1 cellular context compared by ENCODE assay signal in genomic region chr4:184165291-184165690, GRCh38.
TF ChIP-seq lines count a peak whose summit lies in the region.

No MANE protein-coding gene starts in this region.

TF ChIP-seq in GM23338, 12 proteins besides CTCF, POLR2A, EP300 and RAD21 (continued from another document):
- TF ChIP-seq, protein P1, sequence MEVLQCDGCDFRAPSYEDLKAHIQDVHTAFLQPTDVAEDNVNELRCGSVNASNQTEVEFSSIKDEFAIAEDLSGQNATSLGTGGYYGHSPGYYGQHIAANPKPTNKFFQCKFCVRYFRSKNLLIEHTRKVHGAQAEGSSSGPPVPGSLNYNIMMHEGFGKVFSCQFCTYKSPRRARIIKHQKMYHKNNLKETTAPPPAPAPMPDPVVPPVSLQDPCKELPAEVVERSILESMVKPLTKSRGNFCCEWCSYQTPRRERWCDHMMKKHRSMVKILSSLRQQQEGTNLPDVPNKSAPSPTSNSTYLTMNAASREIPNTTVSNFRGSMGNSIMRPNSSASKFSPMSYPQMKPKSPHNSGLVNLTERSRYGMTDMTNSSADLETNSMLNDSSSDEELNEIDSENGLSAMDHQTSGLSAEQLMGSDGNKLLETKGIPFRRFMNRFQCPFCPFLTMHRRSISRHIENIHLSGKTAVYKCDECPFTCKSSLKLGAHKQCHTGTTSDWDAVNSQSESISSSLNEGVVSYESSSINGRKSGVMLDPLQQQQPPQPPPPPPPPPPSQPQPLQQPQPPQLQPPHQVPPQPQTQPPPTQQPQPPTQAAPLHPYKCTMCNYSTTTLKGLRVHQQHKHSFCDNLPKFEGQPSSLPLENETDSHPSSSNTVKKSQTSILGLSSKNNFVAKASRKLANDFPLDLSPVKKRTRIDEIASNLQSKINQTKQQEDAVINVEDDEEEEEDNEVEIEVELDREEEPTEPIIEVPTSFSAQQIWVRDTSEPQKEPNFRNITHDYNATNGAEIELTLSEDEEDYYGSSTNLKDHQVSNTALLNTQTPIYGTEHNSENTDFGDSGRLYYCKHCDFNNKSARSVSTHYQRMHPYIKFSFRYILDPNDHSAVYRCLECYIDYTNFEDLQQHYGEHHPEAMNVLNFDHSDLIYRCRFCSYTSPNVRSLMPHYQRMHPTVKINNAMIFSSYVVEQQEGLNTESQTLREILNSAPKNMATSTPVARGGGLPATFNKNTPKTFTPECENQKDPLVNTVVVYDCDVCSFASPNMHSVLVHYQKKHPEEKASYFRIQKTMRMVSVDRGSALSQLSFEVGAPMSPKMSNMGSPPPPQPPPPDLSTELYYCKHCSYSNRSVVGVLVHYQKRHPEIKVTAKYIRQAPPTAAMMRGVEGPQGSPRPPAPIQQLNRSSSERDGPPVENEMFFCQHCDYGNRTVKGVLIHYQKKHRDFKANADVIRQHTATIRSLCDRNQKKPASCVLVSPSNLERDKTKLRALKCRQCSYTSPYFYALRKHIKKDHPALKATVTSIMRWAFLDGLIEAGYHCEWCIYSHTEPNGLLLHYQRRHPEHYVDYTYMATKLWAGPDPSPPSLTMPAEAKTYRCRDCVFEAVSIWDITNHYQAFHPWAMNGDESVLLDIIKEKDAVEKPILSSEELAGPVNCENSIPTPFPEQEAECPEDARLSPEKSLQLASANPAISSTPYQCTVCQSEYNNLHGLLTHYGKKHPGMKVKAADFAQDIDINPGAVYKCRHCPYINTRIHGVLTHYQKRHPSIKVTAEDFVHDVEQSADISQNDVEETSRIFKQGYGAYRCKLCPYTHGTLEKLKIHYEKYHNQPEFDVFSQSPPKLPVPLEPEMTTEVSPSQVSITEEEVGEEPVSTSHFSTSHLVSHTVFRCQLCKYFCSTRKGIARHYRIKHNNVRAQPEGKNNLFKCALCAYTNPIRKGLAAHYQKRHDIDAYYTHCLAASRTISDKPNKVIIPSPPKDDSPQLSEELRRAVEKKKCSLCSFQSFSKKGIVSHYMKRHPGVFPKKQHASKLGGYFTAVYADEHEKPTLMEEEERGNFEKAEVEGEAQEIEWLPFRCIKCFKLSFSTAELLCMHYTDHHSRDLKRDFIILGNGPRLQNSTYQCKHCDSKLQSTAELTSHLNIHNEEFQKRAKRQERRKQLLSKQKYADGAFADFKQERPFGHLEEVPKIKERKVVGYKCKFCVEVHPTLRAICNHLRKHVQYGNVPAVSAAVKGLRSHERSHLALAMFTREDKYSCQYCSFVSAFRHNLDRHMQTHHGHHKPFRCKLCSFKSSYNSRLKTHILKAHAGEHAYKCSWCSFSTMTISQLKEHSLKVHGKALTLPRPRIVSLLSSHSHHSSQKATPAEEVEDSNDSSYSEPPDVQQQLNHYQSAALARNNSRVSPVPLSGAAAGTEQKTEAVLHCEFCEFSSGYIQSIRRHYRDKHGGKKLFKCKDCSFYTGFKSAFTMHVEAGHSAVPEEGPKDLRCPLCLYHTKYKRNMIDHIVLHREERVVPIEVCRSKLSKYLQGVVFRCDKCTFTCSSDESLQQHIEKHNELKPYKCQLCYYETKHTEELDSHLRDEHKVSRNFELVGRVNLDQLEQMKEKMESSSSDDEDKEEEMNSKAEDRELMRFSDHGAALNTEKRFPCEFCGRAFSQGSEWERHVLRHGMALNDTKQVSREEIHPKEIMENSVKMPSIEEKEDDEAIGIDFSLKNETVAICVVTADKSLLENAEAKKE (CRISPR knock-in tag; IDR thresholded peaks at IDR 0.05) = no peak
- no peak for TF ChIP-seq EZH2phosphoT487 (IDR thresholded peaks at IDR 0.05; ENCODE audit: unreplicated experiment)
- no peak for TF ChIP-seq ZNF114 (CRISPR knock-in tag; IDR thresholded peaks at IDR 0.05)
- no peak for TF ChIP-seq STAT1 (IDR thresholded peaks at IDR 0.05; ENCODE audit: unreplicated experiment)
- TF ChIP-seq CREB1 (CRISPR knock-in tag; IDR thresholded peaks at IDR 0.05; ENCODE audit: low read depth) = no peak
- TF ChIP-seq EZH2 (IDR thresholded peaks at IDR 0.05; ENCODE audit: low read depth, unreplicated experiment) = no peak
- no peak for TF ChIP-seq ZNF331 (CRISPR knock-in tag; IDR thresholded peaks at IDR 0.05; ENCODE audit: low read depth)
